ENCODE assay signal across 13 cellular contexts in the genomic region with DNA sequence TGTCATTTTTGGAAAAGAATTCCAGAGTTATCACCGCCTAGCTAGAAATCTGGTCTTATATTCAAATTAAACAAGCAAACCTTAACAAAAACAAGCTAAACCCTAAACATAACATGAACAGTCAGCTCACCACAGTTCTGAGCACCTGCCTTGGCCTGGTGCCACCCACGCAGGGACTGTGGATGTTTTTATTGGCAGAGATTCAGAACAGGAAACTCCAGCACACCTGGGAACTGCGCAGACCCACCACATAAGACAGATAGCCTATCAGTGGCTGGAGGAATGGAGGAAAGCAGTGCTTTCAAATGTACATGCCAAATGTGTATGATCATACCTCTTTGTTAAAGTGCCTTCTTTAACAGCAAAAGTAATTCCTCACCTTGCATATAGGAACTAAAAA. TPM values are rescaled to one million over a fixed set of nuclear protein-coding genes. Genes with fewer than 3 reads are reported as not detected.
DNase-seq lines count a peak whose midpoint lies in the region; ATAC-seq, FAIRE-seq and TF ChIP-seq lines count a peak whose summit lies in the region.
"Had no signal": no experiment of that assay in that cellular context is flagged by ENCODE, and none has a peak within 500 bp of the region (broad histone marks: within the 10 kb centered on the region; RNA-seq: fewer than 3 reads in every experiment).

No MANE protein-coding gene starts in this region.

- H3K27ac ChIP-seq in RWPE2 (ENCODE audit: poor library complexity, severe bottlenecking): no peak overlapping the region
- H3K27ac ChIP-seq: A549, neutrophil had no signal

- H3K27ac Mint-ChIP-seq in T-helper 2 cell treated with Interferon-gamma antibody and Interleukin-4, amounts not matched to agents 5 μg/mL and 100 μg/mL, for 36 hours: no peak overlapping the region
- H3K27ac Mint-ChIP-seq in natural killer cell treated with Interleukin-12 subunit alpha and Interleukin-12 subunit beta and Interleukin-15 and Interleukin-18, amount 100 ng/mL, for 72 hours: no peak overlapping the region
- H3K27ac Mint-ChIP-seq: stimulated activated effector memory CD8-positive, alpha-beta T cell treated with anti-CD3 and anti-CD28 coated beads, Interleukin-12 subunit alpha, Interleukin-12 subunit beta, amount 100 ng/mL, for 72 hours had no signal

- peaks cover 7% of the 10 kb centered on the region for H3K4me1 ChIP-seq in RWPE2 (ENCODE audit: insufficient read depth, poor library complexity, severe bottlenecking)
- H3K4me1 ChIP-seq: A549 had no signal

- H3K4me1 Mint-ChIP-seq in T-helper 2 cell treated with Interferon-gamma antibody and Interleukin-4, amounts not matched to agents 5 μg/mL and 100 μg/mL, for 36 hours (ENCODE audit: low read depth): peaks cover 5% of the 10 kb centered on the region
- H3K4me1 Mint-ChIP-seq in natural killer cell treated with Interleukin-12 subunit alpha and Interleukin-12 subunit beta and Interleukin-15 and Interleukin-18, amount 100 ng/mL, for 72 hours (ENCODE audit: low read depth in 2 of 2): no peaks in the 10 kb centered on the region

- no peaks in the 10 kb centered on the region for H3K9me3 ChIP-seq in RWPE2 (ENCODE audit: severe bottlenecking)
- H3K9me3 ChIP-seq: A549, neutrophil had no signal

- DNase-seq in T-helper 2 cell (peak in 3 of 5 experiments; percentile 15 to 36 (median 18)), RWPE2 (ENCODE audit: low spot score) (peak; percentile 81), bronchial epithelial cell (ENCODE audit: low read depth) (peak; percentile 88), occipital lobe (lab: John Stamatoyannopoulos, UW) (no peak)
- DNase-seq in T-helper 2 cell treated with Interferon-gamma antibody and Interleukin-4, amounts not matched to agents 5 μg/mL and 100 μg/mL, for 36 hours (ENCODE audit: low spot score): no peak
- DNase-seq in stimulated activated CD8-positive, alpha-beta memory T cell treated with anti-CD3 and anti-CD28 coated beads, Interleukin-7, amount 100 ng/mL, for 4 hours (ENCODE audit: low read depth in 2 of 2): peak; percentile 12 to 23
- DNase-seq in natural killer cell treated with Interleukin-12 subunit alpha and Interleukin-12 subunit beta and Interleukin-15 and Interleukin-18, amount 100 ng/mL, for 72 hours (ENCODE audit: low spot score): no peak
- DNase-seq: NCI-H524 treated with DMSO at 0.1 percent for 48 hours had no signal

- no peaks in the 10 kb centered on the region for H3K36me3 ChIP-seq in RWPE2 (ENCODE audit: low read depth)
- H3K36me3 ChIP-seq in bronchial epithelial cell (ENCODE audit: control insufficient read depth, insufficient read depth, low read length): no peaks in the 10 kb centered on the region
- H3K36me3 ChIP-seq: neutrophil had no signal

- H3K4me3 ChIP-seq in RWPE2 (ENCODE audit: severe bottlenecking) (no peak overlapping the region), bronchial epithelial cell (ENCODE audit: low read depth, low read length) (no peak overlapping the region)
- H3K4me3 ChIP-seq: A549 had no signal

- no peaks in the 10 kb centered on the region for H3K36me3 Mint-ChIP-seq in T-helper 2 cell treated with Interferon-gamma antibody and Interleukin-4, amounts not matched to agents 5 μg/mL and 100 μg/mL, for 36 hours (ENCODE audit: low read depth)
- H3K36me3 Mint-ChIP-seq in natural killer cell treated with Interleukin-12 subunit alpha and Interleukin-12 subunit beta and Interleukin-15 and Interleukin-18, amount 100 ng/mL, for 72 hours: no peaks in the 10 kb centered on the region
- H3K36me3 Mint-ChIP-seq: stimulated activated effector memory CD8-positive, alpha-beta T cell treated with anti-CD3 and anti-CD28 coated beads, Interleukin-12 subunit alpha, Interleukin-12 subunit beta, amount 100 ng/mL, for 72 hours had no signal

- no peak overlapping the region for H3K4me3 Mint-ChIP-seq in T-helper 2 cell treated with Interferon-gamma antibody and Interleukin-4, amounts not matched to agents 5 μg/mL and 100 μg/mL, for 36 hours
- H3K4me3 Mint-ChIP-seq in natural killer cell treated with Interleukin-12 subunit alpha and Interleukin-12 subunit beta and Interleukin-15 and Interleukin-18, amount 100 ng/mL, for 72 hours: no peak overlapping the region
- H3K4me3 Mint-ChIP-seq: stimulated activated effector memory CD8-positive, alpha-beta T cell treated with anti-CD3 and anti-CD28 coated beads, Interleukin-12 subunit alpha, Interleukin-12 subunit beta, amount 100 ng/mL, for 72 hours had no signal

- H3K9me3 Mint-ChIP-seq in T-helper 2 cell treated with Interferon-gamma antibody and Interleukin-4, amounts not matched to agents 5 μg/mL and 100 μg/mL, for 36 hours: no peaks in the 10 kb centered on the region
- no peaks in the 10 kb centered on the region for H3K9me3 Mint-ChIP-seq in natural killer cell treated with Interleukin-12 subunit alpha and Interleukin-12 subunit beta and Interleukin-15 and Interleukin-18, amount 100 ng/mL, for 72 hours
- H3K9me3 Mint-ChIP-seq: stimulated activated effector memory CD8-positive, alpha-beta T cell treated with anti-CD3 and anti-CD28 coated beads, Interleukin-12 subunit alpha, Interleukin-12 subunit beta, amount 100 ng/mL, for 72 hours had no signal

- FAIRE-seq in bronchial epithelial cell (lab: Jason Lieb, UNC): no peak
- FAIRE-seq: A549 had no signal

- TF ChIP-seq CTCF in RWPE2 (IDR thresholded peaks at IDR 0.05; ENCODE audit: poor library complexity, severe bottlenecking) (no peak), bronchial epithelial cell (IDR thresholded peaks at IDR 0.05; ENCODE audit: insufficient read depth, low read length, severe bottlenecking) (no peak)

- ATAC-seq in RWPE2 (ENCODE audit: low read depth): peak; percentile 99
- ATAC-seq in natural killer cell treated with Interleukin-12 subunit alpha and Interleukin-12 subunit beta and Interleukin-15 and Interleukin-18, amount 100 ng/mL, for 72 hours: no peak
- ATAC-seq in HG03039 (IDR thresholded peaks at IDR 0.05; ENCODE audit: unreplicated experiment): no peak
- ATAC-seq: A549; stimulated activated effector memory CD8-positive, alpha-beta T cell treated with anti-CD3 and anti-CD28 coated beads, Interleukin-12 subunit alpha, Interleukin-12 subunit beta, amount 100 ng/mL, for 72 hours had no signal

- H3K27me3 Mint-ChIP-seq in T-helper 2 cell treated with Interferon-gamma antibody and Interleukin-4, amounts not matched to agents 5 μg/mL and 100 μg/mL, for 36 hours (ENCODE audit: low read depth): peaks cover 2% of the 10 kb centered on the region
- peaks cover 15% of the 10 kb centered on the region in 2 donors for H3K27me3 Mint-ChIP-seq in natural killer cell treated with Interleukin-12 subunit alpha and Interleukin-12 subunit beta and Interleukin-15 and Interleukin-18, amount 100 ng/mL, for 72 hours

- H3K27me3 ChIP-seq in RWPE2 (ENCODE audit: insufficient read depth, poor library complexity, severe bottlenecking) (peaks cover 17% of the 10 kb centered on the region), bronchial epithelial cell (ENCODE audit: control insufficient read depth, insufficient read depth, low read length) (peaks cover 5% of the 10 kb centered on the region)

RNA-seq across cellular contexts. Expression of a gene that starts 8.9 kb away (rescaled TPM):
- total RNA-seq in bronchial epithelial cell (under 0.01 and 0.26 TPM in 2 replicates), occipital lobe (13.6 TPM)
- total RNA-seq in natural killer cell treated with Interleukin-12 subunit alpha and Interleukin-12 subunit beta and Interleukin-15 and Interleukin-18, amount 100 ng/mL, for 72 hours: under 1 TPM; 0.48 to 0.59 TPM
- total RNA-seq: fibroblast of lung had no signal

Comparison
In these comparisons a context has a peak if more than half of its experiments do, and no peak if none do; other contexts are left out.
1. DNase-seq: peak in T-helper 2 cell (3 of 5), RWPE2 (single experiment), bronchial epithelial cell (single experiment) and stimulated activated CD8-positive, alpha-beta memory T cell treated with anti-CD3 and anti-CD28 coated beads, Interleukin-7, amount 100 ng/mL, for 4 hours (2 of 2); none in T-helper 2 cell treated with Interferon-gamma antibody and Interleukin-4, amounts not matched to agents 5 μg/mL and 100 μg/mL, for 36 hours (single experiment), natural killer cell treated with Interleukin-12 subunit alpha and Interleukin-12 subunit beta and Interleukin-15 and Interleukin-18, amount 100 ng/mL, for 72 hours (single experiment) and occipital lobe (single experiment).